ENCODE assay signal across 25 cellular contexts in the genomic region with DNA sequence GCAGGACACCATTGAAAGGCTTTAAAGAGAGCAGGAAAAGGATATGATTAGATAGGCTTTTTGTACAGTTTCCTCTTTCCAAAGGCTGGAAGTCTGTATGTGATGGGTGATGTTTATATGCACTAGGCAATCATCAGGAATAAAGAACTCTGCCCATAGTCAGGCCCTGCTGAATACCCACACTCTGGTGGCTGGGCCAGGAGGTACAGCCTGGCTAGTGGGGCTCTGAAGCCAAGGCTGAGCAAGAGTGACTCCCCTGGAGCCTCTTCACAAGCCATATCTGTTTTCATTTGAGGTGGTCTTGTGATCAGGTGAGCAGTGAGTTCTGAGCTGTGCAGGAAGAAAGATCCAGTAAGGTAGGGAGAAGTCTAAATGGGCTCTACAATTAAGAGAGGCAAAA.
DNase-seq lines count a peak whose midpoint lies in the region; ATAC-seq and TF ChIP-seq lines count a peak whose summit lies in the region.
"Had no signal": no experiment of that assay in that cellular context is flagged by ENCODE, and none has a peak within 500 bp of the region (broad histone marks: within the 10 kb centered on the region; RNA-seq: fewer than 3 reads in every experiment).

No MANE protein-coding gene starts in this region.

- H3K9me3 ChIP-seq in A673 (ENCODE audit: low read depth, low read length, poor library complexity, severe bottlenecking) = no peaks in the 10 kb centered on the region
- no peaks in the 10 kb centered on the region for H3K9me3 ChIP-seq in osteoblast (ENCODE audit: low read depth, low read length)
- H3K9me3 ChIP-seq: BLaER1, SJSA1 had no signal

- no peaks in the 10 kb centered on the region for H3K9me2 ChIP-seq in GM23338 (ENCODE audit: insufficient read depth)

- H2AFZ ChIP-seq in GM23338 (no peak overlapping the region), osteoblast (ENCODE audit: low read length) (peak overlapping the region; percentile 28)

- H3K27me3 Mint-ChIP-seq in GM23338 (ENCODE audit: insufficient read depth, low read depth, poor library complexity) = peaks cover 2% of the 10 kb centered on the region
- H3K27me3 Mint-ChIP-seq: CD4-positive, CD25-positive, alpha-beta regulatory T cell had no signal

- peak; percentile 83 for DNase-seq in A673 (ENCODE audit: low spot score)
- no peak for DNase-seq in GM23338 (ENCODE audit: low spot score)
- no peak for DNase-seq in caudate nucleus (lab: John Stamatoyannopoulos, UW)
- DNase-seq in osteoblast (ENCODE audit: insufficient read length, low spot score, missing footprints) = no peak
- DNase-seq in AG20443 (ENCODE audit: low spot score) = no peak
- no peak for DNase-seq in left lobe of liver (ENCODE audit: low spot score)
- DNase-seq in NCI-H774 (lab: John Stamatoyannopoulos, UW) = no peak
- DNase-seq: CD4-positive, CD25-positive, alpha-beta regulatory T cell; DMS153; DND-41; GOT3; Karpas-422; NCI-H1092 treated with DMSO at 0.1 percent for 48 hours; NCI-H1436; NCI-H187; NCI-H2081 treated with DMSO at 0.1 percent for 48 hours; NCI-H2171; NCI-H524; NCI-H748 treated with DMSO at 0.1 percent for 48 hours; PC-3 had no signal

- no peaks in the 10 kb centered on the region for H4K20me1 ChIP-seq in GM23338 (replicated peaks; ENCODE audit: insufficient read depth)
- no peaks in the 10 kb centered on the region for H4K20me1 ChIP-seq in osteoblast (ENCODE audit: insufficient read depth, low read length)
- H4K20me1 ChIP-seq: BLaER1 had no signal

- BruUV-seq in A673 (replicated peaks; lab: Mats Ljungman, UMichigan) = no TSS peak

- TF ChIP-seq CTCF in A673 (conservative IDR thresholded peaks at IDR 0.05; ENCODE audit: low read depth, low read length) (no peak), GM23338 (conservative IDR thresholded peaks at IDR 0.05; ENCODE audit: low read depth in 2 of 2) (no peak), osteoblast (IDR thresholded peaks at IDR 0.05; ENCODE audit: extremely low read depth, low read depth, low read length) (no peak)

- no peak overlapping the region for H3K27ac Mint-ChIP-seq in GM23338
- H3K27ac Mint-ChIP-seq: CD4-positive, CD25-positive, alpha-beta regulatory T cell had no signal

- H3K4me3 ChIP-seq in A673 (ENCODE audit: low read depth, low read length, poor library complexity, severe bottlenecking) = no peak overlapping the region
- no peak overlapping the region for H3K4me3 ChIP-seq in GM23338
- H3K4me3 ChIP-seq in osteoblast (ENCODE audit: insufficient read depth, low read length) = no peak overlapping the region
- H3K4me3 ChIP-seq: BLaER1, SJSA1 had no signal

- H3K79me2 ChIP-seq in GM23338 (replicated peaks; ENCODE audit: insufficient read depth) (no peaks in the 10 kb centered on the region), osteoblast (ENCODE audit: insufficient read depth, low read length) (no peaks in the 10 kb centered on the region)

- POLR2A ChIA-PET in A673 (lab: Charles Lee; ENCODE audit: low non-redundant PET) = no interaction called here

- no peaks in the 10 kb centered on the region for H3K36me3 Mint-ChIP-seq in GM23338 (ENCODE audit: low read depth)
- H3K36me3 Mint-ChIP-seq: CD4-positive, CD25-positive, alpha-beta regulatory T cell had no signal

- no peak overlapping the region for H3K4me3 Mint-ChIP-seq in GM23338
- H3K4me3 Mint-ChIP-seq: CD4-positive, CD25-positive, alpha-beta regulatory T cell had no signal

- peak; percentile 45 for ATAC-seq in GM23338
- no peak for ATAC-seq in left lobe of liver
- ATAC-seq: HCT116, PC-3, Right ventricle myocardium inferior had no signal

- no peak overlapping the region for H3K4me2 ChIP-seq in GM23338
- H3K4me2 ChIP-seq in osteoblast (ENCODE audit: insufficient read depth, low read length) = no peak overlapping the region
- H3K4me2 ChIP-seq: BLaER1 had no signal

- H3K27me3 ChIP-seq in A673 (replicated peaks; ENCODE audit: insufficient read depth, low read depth, low read length, poor library complexity) (no peaks in the 10 kb centered on the region), GM23338 (ENCODE audit: insufficient read depth) (no peaks in the 10 kb centered on the region), osteoblast (ENCODE audit: insufficient read depth, low read length) (no peaks in the 10 kb centered on the region)
- H3K27me3 ChIP-seq: BLaER1, SJSA1 had no signal

- no peaks in the 10 kb centered on the region for H3F3A ChIP-seq in GM23338 (replicated peaks; ENCODE audit: low read depth)

- intact Hi-C loops in A673 (cut with micrococcal nuclease; ENCODE audit: unreplicated experiment) = no loop called here

- H3K36me3 ChIP-seq in A673 (ENCODE audit: insufficient read depth, low read length, poor library complexity, severe bottlenecking) (no peaks in the 10 kb centered on the region), GM23338 (ENCODE audit: insufficient read depth) (no peaks in the 10 kb centered on the region), osteoblast (ENCODE audit: insufficient read depth, low read length) (no peaks in the 10 kb centered on the region)
- H3K36me3 ChIP-seq: BLaER1, SJSA1 had no signal

- no peak overlapping the region for H3K27ac ChIP-seq in A673 (ENCODE audit: low read depth, low read length, poor library complexity, severe bottlenecking)
- H3K27ac ChIP-seq in GM23338 (ENCODE audit: low read depth) = no peak overlapping the region
- H3K27ac ChIP-seq in caudate nucleus (ENCODE audit: low read depth, low read length) = peak overlapping the region; percentile 16
- no peak overlapping the region for H3K27ac ChIP-seq in osteoblast (ENCODE audit: low read depth, low read length)
- H3K27ac ChIP-seq: BLaER1, HL-60, SJSA1 had no signal

- no peaks in the 10 kb centered on the region for H3K4me1 Mint-ChIP-seq in GM23338
- H3K4me1 Mint-ChIP-seq: CD4-positive, CD25-positive, alpha-beta regulatory T cell had no signal

- H3K9me3 Mint-ChIP-seq in GM23338 = no peaks in the 10 kb centered on the region
- H3K9me3 Mint-ChIP-seq: CD4-positive, CD25-positive, alpha-beta regulatory T cell had no signal

- CTCF ChIA-PET in A673 (lab: Charles Lee) = interaction anchor here (0.6 kb wide), 2 partner anchors 25 to 1108 kb away, joined by 3 to 5 read pairs; no protein-coding TSS in a partner anchor

- H3K4me1 ChIP-seq in A673 (ENCODE audit: insufficient read depth, low read length, poor library complexity, severe bottlenecking) = peaks cover 26% of the 10 kb centered on the region
- no peaks in the 10 kb centered on the region for H3K4me1 ChIP-seq in GM23338 (ENCODE audit: insufficient read depth)
- peaks cover 21% of the 10 kb centered on the region for H3K4me1 ChIP-seq in osteoblast (ENCODE audit: insufficient read depth, low read length)

TF ChIP-seq in GM23338, 12 proteins besides CTCF, POLR2A, EP300 and RAD21 (continues in another document):
- TF ChIP-seq NANOG (IDR thresholded peaks at IDR 0.05; ENCODE audit: borderline replicate concordance) (no peak), STAT1 (IDR thresholded peaks at IDR 0.05; ENCODE audit: unreplicated experiment) (no peak), CREB1 (CRISPR knock-in tag; IDR thresholded peaks at IDR 0.05; ENCODE audit: low read depth) (no peak), ZNF331 (CRISPR knock-in tag; IDR thresholded peaks at IDR 0.05; ENCODE audit: low read depth) (no peak), EZH2phosphoT487 (IDR thresholded peaks at IDR 0.05; ENCODE audit: unreplicated experiment) (no peak), ZNF114 (CRISPR knock-in tag; IDR thresholded peaks at IDR 0.05) (no peak), JUNB (IDR thresholded peaks at IDR 0.05; ENCODE audit: unreplicated experiment) (no peak)
- TF ChIP-seq, protein P1, sequence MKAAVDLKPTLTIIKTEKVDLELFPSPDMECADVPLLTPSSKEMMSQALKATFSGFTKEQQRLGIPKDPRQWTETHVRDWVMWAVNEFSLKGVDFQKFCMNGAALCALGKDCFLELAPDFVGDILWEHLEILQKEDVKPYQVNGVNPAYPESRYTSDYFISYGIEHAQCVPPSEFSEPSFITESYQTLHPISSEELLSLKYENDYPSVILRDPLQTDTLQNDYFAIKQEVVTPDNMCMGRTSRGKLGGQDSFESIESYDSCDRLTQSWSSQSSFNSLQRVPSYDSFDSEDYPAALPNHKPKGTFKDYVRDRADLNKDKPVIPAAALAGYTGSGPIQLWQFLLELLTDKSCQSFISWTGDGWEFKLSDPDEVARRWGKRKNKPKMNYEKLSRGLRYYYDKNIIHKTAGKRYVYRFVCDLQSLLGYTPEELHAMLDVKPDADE (IDR thresholded peaks at IDR 0.05) = no peak
